25 cellular contexts compared by ENCODE assay signal in the genomic region with DNA sequence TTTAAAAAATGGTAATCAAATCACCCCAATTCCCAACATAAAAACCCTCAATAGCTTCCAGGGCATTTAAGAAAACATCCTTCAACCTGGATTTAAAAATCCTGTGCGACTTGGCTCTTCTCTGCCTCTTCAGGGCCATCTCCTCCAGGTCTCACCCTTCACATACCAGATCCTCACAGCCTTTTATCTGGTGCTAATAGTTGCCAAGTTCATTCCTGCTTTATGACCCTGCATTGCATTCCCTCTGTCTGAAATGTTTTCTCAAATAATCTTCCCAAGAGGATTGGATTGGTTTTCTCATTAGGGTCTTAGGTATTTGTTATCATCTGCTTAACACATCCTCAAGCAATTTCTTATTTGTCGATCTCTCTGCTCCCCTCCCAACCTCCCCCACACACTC.
"Had no signal": no experiment of that assay in that cellular context is flagged by ENCODE, and none has a peak within 500 bp of the region (broad histone marks: within the 10 kb centered on the region; RNA-seq: fewer than 3 reads in every experiment).

No MANE protein-coding gene starts in this region.

- H3K36me3 ChIP-seq: esophagus squamous epithelium, gastroesophageal sphincter, neural progenitor cell, pancreas, prostate gland, stomach, thoracic aorta, transverse colon had no signal

- H3K4me1 ChIP-seq: esophagus squamous epithelium, gastroesophageal sphincter, prostate gland, stomach, transverse colon had no signal

- FAIRE-seq: colon, pancreas, small intestine had no signal

- H3K4me3 Mint-ChIP-seq: dendritic cell treated with granulocyte-macrophage colony-stimulating factor and Interleukin-4, amounts not matched to agents 40 ng/mL and 50 ng/mL, for 4 days; effector memory CD8-positive, alpha-beta T cell; naive thymus-derived CD4-positive, alpha-beta T cell; neural progenitor cell had no signal

- H3K4me3 ChIP-seq: esophagus squamous epithelium, gastroesophageal sphincter, lung, neural progenitor cell, pancreas, prostate gland, stomach, thoracic aorta, transverse colon had no signal

- H3K27me3 ChIP-seq: esophagus squamous epithelium, gastroesophageal sphincter, pancreas, stomach, transverse colon had no signal

- H3K27ac ChIP-seq: esophagus squamous epithelium, gastroesophageal sphincter, neural progenitor cell, pancreas, prostate gland, stomach, thoracic aorta, transverse colon had no signal

- H3K27ac Mint-ChIP-seq: dendritic cell treated with granulocyte-macrophage colony-stimulating factor and Interleukin-4, amounts not matched to agents 40 ng/mL and 50 ng/mL, for 4 days; effector memory CD8-positive, alpha-beta T cell; naive thymus-derived CD4-positive, alpha-beta T cell; neural progenitor cell had no signal

- H3K4me1 Mint-ChIP-seq: naive thymus-derived CD4-positive, alpha-beta T cell had no signal

- H3K27me3 Mint-ChIP-seq: dendritic cell treated with granulocyte-macrophage colony-stimulating factor and Interleukin-4, amounts not matched to agents 40 ng/mL and 50 ng/mL, for 4 days; effector memory CD8-positive, alpha-beta T cell; naive thymus-derived CD4-positive, alpha-beta T cell had no signal

- DNase-seq: cerebellar nuclear complex; effector memory CD8-positive, alpha-beta T cell; esophagus squamous epithelium; glutamatergic neuron; islet precursor cell; left cardiac atrium; left ventricle myocardium superior; mesenchymal stem cell; naive thymus-derived CD4-positive, alpha-beta T cell; nucleus accumbens; retina; small intestine; stimulated activated CD4-positive, alpha-beta T cell treated with anti-CD3 and anti-CD28 coated beads, Interleukin-12 subunit alpha, Interleukin-12 subunit beta, amount 100 ng/mL, for 4 hours; stimulated activated naive CD4-positive, alpha-beta T cell; stomach; substantia nigra; transverse colon had no signal

- H3K36me3 Mint-ChIP-seq: naive thymus-derived CD4-positive, alpha-beta T cell; neural progenitor cell had no signal

- H3K9me3 ChIP-seq: esophagus squamous epithelium, gastroesophageal sphincter, pancreas, prostate gland, stomach, thoracic aorta, transverse colon had no signal
